In genomic region chr11:62601114-62601363, GRCh38 we compare ENCODE assay signal across 8 cellular contexts. TPM values are rescaled to one million over a fixed set of nuclear protein-coding genes. Genes with fewer than 3 reads are reported as not detected.
DNase-seq lines count a peak whose midpoint lies in the region; ATAC-seq and TF ChIP-seq lines count a peak whose summit lies in the region.

No MANE protein-coding gene starts in this region.

- peaks cover 6 to 36% (median 13%) of the 10 kb centered on the region in 4 donors for H3K4me1 ChIP-seq in Peyer's patch

- H3K27ac ChIP-seq in 22Rv1 (peak overlapping the region; percentile 96), Peyer's patch (peak overlapping the region; percentile 94 to 99 (median 98)), substantia nigra (ENCODE audit: low read depth, low read length, poor library complexity, severe bottlenecking) (peak overlapping the region; percentile 94)

- H3K4me3 ChIP-seq in Peyer's patch, result peak overlapping the region; percentile 76 to 100 (median 96)
- peak overlapping the region; percentile 95 to 96 for H3K4me3 ChIP-seq in cardiac fibroblast (replicated peaks in 1 of 2; ENCODE audit: low read depth in 2 of 2, low read length in 2 of 2)
- peak overlapping the region; percentile 81 for H3K4me3 ChIP-seq in lower leg skin (ENCODE audit: low read depth, poor library complexity, severe bottlenecking)

- intact Hi-C loops in lower leg skin (cut with DNase I; ENCODE audit: low total_unique reads), result no loop called here

- peaks cover 0 to 38% (median 0%) of the 10 kb centered on the region in 3 donors for H3K36me3 ChIP-seq in Peyer's patch

- TF ChIP-seq POLR2A in Peyer's patch (IDR thresholded peaks at IDR 0.05) (no peak), lower leg skin (IDR thresholded peaks at IDR 0.05) (no peak)

- WGBS in lower leg skin, 2 donors, result 0 to 1% methylated on average over 17 to 31 of the region's 31 CpGs

- no peaks in the 10 kb centered on the region for H3K9me3 ChIP-seq in Peyer's patch

- no peaks in the 10 kb centered on the region for H3K27me3 ChIP-seq in Peyer's patch

- DNase-seq in Peyer's patch (peak in 2 of 3 donors; percentile 69 to 76), cardiac fibroblast (ENCODE audit: low read depth in 2 of 2) (no peak), lower leg skin (ENCODE audit: low spot score in 2 of 2) (no peak), substantia nigra (lab: John Stamatoyannopoulos, UW) (peak in 7 of 49 donors; percentile 34 to 58 (median 50)), KG1 (lab: John Stamatoyannopoulos, UW) (no peak), EL (no peak)

- ATAC-seq in GM18519 (IDR thresholded peaks at IDR 0.05; ENCODE audit: low FRiP score, unreplicated experiment), result peak; percentile 1

- TF ChIP-seq CTCF in 22Rv1 (IDR thresholded peaks at IDR 0.05) (no peak), Peyer's patch (IDR thresholded peaks at IDR 0.05) (no peak), cardiac fibroblast (IDR thresholded peaks at IDR 0.05; ENCODE audit: low read depth, low read length) (no peak), lower leg skin (IDR thresholded peaks at IDR 0.05) (no peak)

RNA-seq across cellular contexts. Expression of gene MTA2, which starts 0.6 kb away (rescaled TPM):
- total RNA-seq in Peyer's patch (10 to 100 TPM; 47.9 to 74.7 (median 58.9) TPM), lower leg skin (100 to 1,000 TPM in 2 of 4 donors, 10 to 100 TPM in 2; 91.3 to 139 (median 98.3) TPM)

RNA-seq across cellular contexts. Expression of gene TUT1, which starts 9.7 kb away (rescaled TPM):
- 10 to 100 TPM in 3 of 4 donors, 1 to 10 TPM in 1; 5.0 to 29.4 (median 17.5) TPM for total RNA-seq in Peyer's patch
- 10 to 100 TPM; 11.0 to 29.8 (median 15.8) TPM for total RNA-seq in lower leg skin

RNA-seq across cellular contexts. Expression of gene EML3, which starts 11.5 kb away (rescaled TPM):
- 100 to 1,000 TPM in 1 of 4 donors, 10 to 100 TPM in 3; 41.3 to 128 (median 59.8) TPM for total RNA-seq in Peyer's patch
- total RNA-seq in lower leg skin, result 10 to 100 TPM; 39.5 to 61.0 (median 42.9) TPM

RNA-seq across cellular contexts. Expression of gene ROM1, which starts 12.0 kb away (rescaled TPM):
- total RNA-seq in Peyer's patch (1 to 10 TPM in 3 of 4 donors, not detected in 1; 1.9 to 3.9 (median 1.9) TPM), lower leg skin (1 to 10 TPM; 4.0 to 7.6 (median 6.5) TPM)

RNA-seq across cellular contexts. Expression of gene B3GAT3, which starts 20.7 kb away (rescaled TPM):
- 10 to 100 TPM; 26.6 to 88.3 (median 38.0) TPM for total RNA-seq in Peyer's patch
- 10 to 100 TPM; 29.7 to 51.8 (median 35.2) TPM for total RNA-seq in lower leg skin

Comparison
In these comparisons a context has a peak if more than half of its experiments do, and no peak if none do; other contexts are left out.
1. DNase-seq: peak in Peyer's patch (2 of 3); none in cardiac fibroblast (0 of 2), lower leg skin (0 of 2), KG1 (single experiment) and EL (single experiment).
2. Peak in every context shown above with its lines, with median percentiles within 50 percentile points of each other: H3K27ac ChIP-seq and H3K4me3 ChIP-seq.